In the genomic region with DNA sequence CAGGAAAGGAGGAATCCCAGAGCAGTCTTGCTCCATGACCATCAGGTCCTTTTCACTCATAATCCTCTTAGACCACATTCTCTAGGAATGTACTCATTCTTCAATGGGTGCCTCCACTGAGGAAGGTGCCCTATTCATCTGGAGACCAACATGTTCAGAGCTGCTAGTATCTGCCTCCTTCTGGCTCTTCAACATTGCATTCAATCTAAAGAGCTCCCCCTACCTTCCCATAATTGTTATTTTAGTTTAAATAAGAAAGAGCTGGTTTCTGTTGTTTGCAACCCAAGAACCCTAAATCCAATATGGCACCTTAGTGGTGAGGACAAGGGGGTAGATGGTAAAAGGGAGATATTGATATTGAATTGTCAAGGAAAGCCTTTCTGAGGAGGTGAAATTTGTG, we compare ENCODE assay signal across 15 cellular contexts.
"Had no signal": no experiment of that assay in that cellular context is flagged by ENCODE, and none has a peak within 500 bp of the region (broad histone marks: within the 10 kb centered on the region; RNA-seq: fewer than 3 reads in every experiment).

No MANE protein-coding gene starts in this region.

- FAIRE-seq: kidney had no signal

- H3K36me3 ChIP-seq: left lung had no signal

- H3K27ac Mint-ChIP-seq: activated naive CD8-positive, alpha-beta T cell treated with anti-CD3 and anti-CD28 coated beads, Interleukin-2, amount 10 ng/mL, durations not matched to agents 7 days and 5 days; endodermal cell; naive thymus-derived CD8-positive, alpha-beta T cell; stimulated activated effector memory CD8-positive, alpha-beta T cell treated with anti-CD3 and anti-CD28 coated beads, Interleukin-12 subunit alpha, Interleukin-12 subunit beta, amount 100 ng/mL, for 72 hours had no signal

- H3K36me3 Mint-ChIP-seq: activated naive CD8-positive, alpha-beta T cell treated with anti-CD3 and anti-CD28 coated beads, Interleukin-2, amount 10 ng/mL, durations not matched to agents 7 days and 5 days; naive thymus-derived CD8-positive, alpha-beta T cell; stimulated activated effector memory CD8-positive, alpha-beta T cell treated with anti-CD3 and anti-CD28 coated beads, Interleukin-12 subunit alpha, Interleukin-12 subunit beta, amount 100 ng/mL, for 72 hours had no signal

- DNase-seq: activated CD4-positive, alpha-beta T cell treated with anti-CD3 and anti-CD28 coated beads, Interleukin-2, amount 50 U/mL, for 1 hour; activated CD8-positive, alpha-beta memory T cell treated with anti-CD3 and anti-CD28 coated beads for 24 hours; activated gamma-delta T cell treated with Interleukin-2 at 50 U/mL for 16 hours; activated naive CD8-positive, alpha-beta T cell treated with anti-CD3 and anti-CD28 coated beads, Interleukin-2, amount 10 ng/mL, durations not matched to agents 7 days and 5 days; dorsolateral prefrontal cortex; endodermal cell; hypothalamus; kidney; left lung; naive thymus-derived CD8-positive, alpha-beta T cell; stimulated activated CD4-positive, alpha-beta T cell treated with anti-CD3 and anti-CD28 coated beads, Interleukin-12 subunit alpha, Interleukin-12 subunit beta, amount 100 ng/mL, for 4 hours; stimulated activated CD4-positive, alpha-beta T cell treated with anti-CD3 and anti-CD28 coated beads, Interleukin-2, amount 100 ng/mL, for 24 hours; T1000 had no signal

- H3K27me3 ChIP-seq: left lung had no signal

- H3K4me3 Mint-ChIP-seq: activated naive CD8-positive, alpha-beta T cell treated with anti-CD3 and anti-CD28 coated beads, Interleukin-2, amount 10 ng/mL, durations not matched to agents 7 days and 5 days; endodermal cell; naive thymus-derived CD8-positive, alpha-beta T cell; stimulated activated effector memory CD8-positive, alpha-beta T cell treated with anti-CD3 and anti-CD28 coated beads, Interleukin-12 subunit alpha, Interleukin-12 subunit beta, amount 100 ng/mL, for 72 hours had no signal

- H3K4me3 ChIP-seq: dorsolateral prefrontal cortex, left lung had no signal

- H3K9me3 Mint-ChIP-seq: activated naive CD8-positive, alpha-beta T cell treated with anti-CD3 and anti-CD28 coated beads, Interleukin-2, amount 10 ng/mL, durations not matched to agents 7 days and 5 days; endodermal cell; stimulated activated effector memory CD8-positive, alpha-beta T cell treated with anti-CD3 and anti-CD28 coated beads, Interleukin-12 subunit alpha, Interleukin-12 subunit beta, amount 100 ng/mL, for 72 hours had no signal

- H3K4me1 Mint-ChIP-seq: activated naive CD8-positive, alpha-beta T cell treated with anti-CD3 and anti-CD28 coated beads, Interleukin-2, amount 10 ng/mL, durations not matched to agents 7 days and 5 days; naive thymus-derived CD8-positive, alpha-beta T cell; stimulated activated effector memory CD8-positive, alpha-beta T cell treated with anti-CD3 and anti-CD28 coated beads, Interleukin-12 subunit alpha, Interleukin-12 subunit beta, amount 100 ng/mL, for 72 hours had no signal

- ATAC-seq: activated CD4-positive, CD25-positive, alpha-beta regulatory T cell treated with anti-CD3 and anti-CD28 coated beads, Interleukin-2, amount 50 U/mL, for 24 hours; left lung; naive thymus-derived CD8-positive, alpha-beta T cell; stimulated activated effector memory CD8-positive, alpha-beta T cell treated with anti-CD3 and anti-CD28 coated beads, Interleukin-12 subunit alpha, Interleukin-12 subunit beta, amount 100 ng/mL, for 72 hours had no signal
